In the genomic region with DNA sequence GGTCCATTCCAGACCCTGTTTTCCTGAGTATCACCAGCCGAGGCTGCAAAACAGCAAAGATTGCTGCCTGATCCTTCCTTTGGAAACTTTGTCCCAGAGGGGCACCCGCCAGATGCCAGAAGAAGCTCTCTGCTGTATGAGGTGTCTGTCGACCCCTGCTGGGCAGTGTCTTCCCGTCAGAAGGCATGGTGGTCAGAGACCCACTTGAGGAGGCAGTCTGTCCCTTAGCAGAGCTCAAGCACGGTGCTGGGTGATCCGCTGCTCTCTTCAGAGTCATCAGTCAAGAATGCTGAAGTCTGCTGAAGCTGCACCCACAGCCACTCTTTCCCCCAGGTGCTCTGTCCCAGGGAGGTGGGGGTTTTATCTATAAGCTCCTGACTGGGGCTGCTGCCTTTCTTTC, we compare ENCODE assay signal across 29 cellular contexts.
"Had no signal": no experiment of that assay in that cellular context is flagged by ENCODE, and none has a peak within 500 bp of the region (broad histone marks: within the 10 kb centered on the region; RNA-seq: fewer than 3 reads in every experiment).

No MANE protein-coding gene starts in this region.

- H3K4me3 ChIP-seq: esophagus muscularis mucosa, gastroesophageal sphincter, heart left ventricle, hepatocyte, lung, mucosa of descending colon, prostate gland, sigmoid colon, testis, tibial artery had no signal

- ATAC-seq: foreskin keratinocyte; gastroesophageal sphincter; heart left ventricle; left lobe of liver; mucosa of descending colon; natural killer cell treated with Interleukin-12 subunit alpha and Interleukin-12 subunit beta and Interleukin-15 and Interleukin-18, amount 100 ng/mL, for 72 hours; right cardiac atrium; stimulated activated memory B cell treated with anti-CD40 and anti-IgM and Interleukin-4, amounts not matched to agents 10 μg/mL and 1 μg/mL and 100 μg/mL, for 72 hours; stimulated activated naive CD8-positive, alpha-beta T cell treated with anti-CD3 and anti-CD28 coated beads, Interleukin-15, Interleukin-2, amounts not matched to agents 100 U/mL and 50 U/mL, for 24 hours had no signal

- H3K36me3 Mint-ChIP-seq: memory B cell; naive B cell; stimulated activated memory B cell treated with anti-CD40 and anti-IgM and Interleukin-4, amounts not matched to agents 10 μg/mL and 1 μg/mL and 100 μg/mL, for 72 hours; type B pancreatic cell had no signal

- H3K27me3 Mint-ChIP-seq: memory B cell; naive B cell; natural killer cell treated with Interleukin-12 subunit alpha and Interleukin-12 subunit beta and Interleukin-15 and Interleukin-18, amount 100 ng/mL, for 72 hours; stimulated activated memory B cell treated with anti-CD40 and anti-IgM and Interleukin-4, amounts not matched to agents 10 μg/mL and 1 μg/mL and 100 μg/mL, for 72 hours; type B pancreatic cell had no signal

- H3K4me2 ChIP-seq: hepatocyte had no signal

- H3K36me3 ChIP-seq: esophagus muscularis mucosa, gastroesophageal sphincter, heart left ventricle, prostate gland, sigmoid colon, tibial artery had no signal

- H3K9me3 ChIP-seq: esophagus muscularis mucosa, gastroesophageal sphincter, mucosa of descending colon, prostate gland, sigmoid colon, testis, tibial artery had no signal

- H3K27ac ChIP-seq: esophagus muscularis mucosa, foreskin keratinocyte, gastroesophageal sphincter, heart left ventricle, hepatocyte, prostate gland, sigmoid colon, testis, tibial artery had no signal

- H3K79me2 ChIP-seq: hepatocyte had no signal

- DNase-seq: cerebellar nuclear complex; effector CD8-positive, alpha-beta T cell; foreskin keratinocyte; mucosa of descending colon; naive B cell; sigmoid colon; stimulated activated CD4-positive, alpha-beta T cell treated with anti-CD3 and anti-CD28 coated beads, Interleukin-4, amount 100 ng/mL, for 4 hours; stimulated activated naive CD8-positive, alpha-beta T cell treated with anti-CD3 and anti-CD28 coated beads, Interleukin-15, Interleukin-2, amounts not matched to agents 100 U/mL and 50 U/mL, for 24 hours; substantia nigra; testis; tibial artery had no signal

- H2AFZ ChIP-seq: hepatocyte had no signal

- H3K27ac Mint-ChIP-seq: memory B cell; mesothelial cell of epicardium; naive B cell; natural killer cell treated with Interleukin-12 subunit alpha and Interleukin-12 subunit beta and Interleukin-15 and Interleukin-18, amount 100 ng/mL, for 72 hours; stimulated activated memory B cell treated with anti-CD40 and anti-IgM and Interleukin-4, amounts not matched to agents 10 μg/mL and 1 μg/mL and 100 μg/mL, for 72 hours; type B pancreatic cell had no signal

- H3K4me3 Mint-ChIP-seq: memory B cell; mesothelial cell of epicardium; naive B cell; natural killer cell treated with Interleukin-12 subunit alpha and Interleukin-12 subunit beta and Interleukin-15 and Interleukin-18, amount 100 ng/mL, for 72 hours; neural crest cell; stimulated activated memory B cell treated with anti-CD40 and anti-IgM and Interleukin-4, amounts not matched to agents 10 μg/mL and 1 μg/mL and 100 μg/mL, for 72 hours; type B pancreatic cell had no signal

- H3K4me1 Mint-ChIP-seq: memory B cell; naive B cell; neural crest cell; stimulated activated memory B cell treated with anti-CD40 and anti-IgM and Interleukin-4, amounts not matched to agents 10 μg/mL and 1 μg/mL and 100 μg/mL, for 72 hours had no signal

- H3K4me1 ChIP-seq: esophagus muscularis mucosa, foreskin keratinocyte, gastroesophageal sphincter, heart left ventricle, prostate gland, sigmoid colon, testis, tibial artery had no signal

- H3K27me3 ChIP-seq: esophagus muscularis mucosa, foreskin keratinocyte, gastroesophageal sphincter, heart left ventricle, hepatocyte, sigmoid colon, testis, tibial artery had no signal

- FAIRE-seq: colon, endothelial cell of umbilical vein, islet of Langerhans, urothelium cell line had no signal
